1 cellular context compared by ENCODE assay signal in genomic region chr18:79523221-79523737, GRCh38.
A peak's percentile ranks its signal among the peaks of the same experiment; 100 is the strongest.
TF ChIP-seq lines count a peak whose summit lies in the region.

No MANE protein-coding gene starts in this region.

TF ChIP-seq in GM12878, 131 proteins besides CTCF, POLR2A, EP300 and RAD21 (continued from another document):
- no peak for TF ChIP-seq MEF2B (IDR thresholded peaks at IDR 0.05; ENCODE audit: partially characterized antibody, poor library complexity, severe bottlenecking)
- TF ChIP-seq RBBP5 (conservative IDR thresholded peaks at IDR 0.05): 0 out of 2 replicates have a peak, but pooled peaks have one; percentile 67
- TF ChIP-seq ASH2L (IDR thresholded peaks at IDR 0.05; ENCODE audit: borderline replicate concordance, low read depth): 0 out of 2 replicates have a peak, but pooled peaks have one; percentile 74
- TF ChIP-seq, protein P1, sequence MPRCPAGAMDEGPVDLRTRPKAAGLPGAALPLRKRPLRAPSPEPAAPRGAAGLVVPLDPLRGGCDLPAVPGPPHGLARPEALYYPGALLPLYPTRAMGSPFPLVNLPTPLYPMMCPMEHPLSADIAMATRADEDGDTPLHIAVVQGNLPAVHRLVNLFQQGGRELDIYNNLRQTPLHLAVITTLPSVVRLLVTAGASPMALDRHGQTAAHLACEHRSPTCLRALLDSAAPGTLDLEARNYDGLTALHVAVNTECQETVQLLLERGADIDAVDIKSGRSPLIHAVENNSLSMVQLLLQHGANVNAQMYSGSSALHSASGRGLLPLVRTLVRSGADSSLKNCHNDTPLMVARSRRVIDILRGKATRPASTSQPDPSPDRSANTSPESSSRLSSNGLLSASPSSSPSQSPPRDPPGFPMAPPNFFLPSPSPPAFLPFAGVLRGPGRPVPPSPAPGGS (IDR thresholded peaks at IDR 0.05; ENCODE audit: borderline replicate concordance, insufficient read depth, low read depth, low read length, poor library complexity, severe bottlenecking): no peak
- no peak for TF ChIP-seq SMARCA5 (IDR thresholded peaks at IDR 0.05)
- 0 out of 3 replicates have a peak, but pooled peaks have one; percentile 24 for TF ChIP-seq POU2F2 (IDR thresholded peaks at IDR 0.05; ENCODE audit: borderline replicate concordance, low read depth, low read length)
- TF ChIP-seq, protein P2, sequence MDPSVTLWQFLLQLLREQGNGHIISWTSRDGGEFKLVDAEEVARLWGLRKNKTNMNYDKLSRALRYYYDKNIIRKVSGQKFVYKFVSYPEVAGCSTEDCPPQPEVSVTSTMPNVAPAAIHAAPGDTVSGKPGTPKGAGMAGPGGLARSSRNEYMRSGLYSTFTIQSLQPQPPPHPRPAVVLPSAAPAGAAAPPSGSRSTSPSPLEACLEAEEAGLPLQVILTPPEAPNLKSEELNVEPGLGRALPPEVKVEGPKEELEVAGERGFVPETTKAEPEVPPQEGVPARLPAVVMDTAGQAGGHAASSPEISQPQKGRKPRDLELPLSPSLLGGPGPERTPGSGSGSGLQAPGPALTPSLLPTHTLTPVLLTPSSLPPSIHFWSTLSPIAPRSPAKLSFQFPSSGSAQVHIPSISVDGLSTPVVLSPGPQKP (IDR thresholded peaks at IDR 0.05; ENCODE audit: low read depth, low read length): no peak
- TF ChIP-seq CREB1 (IDR thresholded peaks at IDR 0.05; ENCODE audit: low read depth): 0 out of 2 replicates have a peak, but pooled peaks have one; percentile 27
- 0 out of 2 replicates have a peak, but pooled peaks have one; percentile 8 for TF ChIP-seq CHD2 (IDR thresholded peaks at IDR 0.05; ENCODE audit: borderline replicate concordance, low read depth, low read length)
- 0 out of 2 replicates have a peak, but pooled peaks have one; percentile 23 for TF ChIP-seq PAX5 (IDR thresholded peaks at IDR 0.05; ENCODE audit: borderline replicate concordance, low read depth, low read length)
- peak; percentile 16; the same call in 1 of the 2 replicates for TF ChIP-seq MTA3 (IDR thresholded peaks at IDR 0.05; ENCODE audit: borderline replicate concordance, low read length)
- peak; percentile 43; the same call in 1 of the 2 replicates for TF ChIP-seq BCL11A (IDR thresholded peaks at IDR 0.05; ENCODE audit: low read depth, low read length)
- TF ChIP-seq SP1 (IDR thresholded peaks at IDR 0.05; ENCODE audit: low read depth, low read length): peak; percentile 43
